In genomic region chr19:48329167-48329891, GRCh38 we compare ENCODE assay signal across 9 cellular contexts. TPM values are rescaled to one million over a fixed set of nuclear protein-coding genes. Genes with fewer than 3 reads are reported as not detected.
A peak's percentile ranks its signal among the peaks of the same experiment; 100 is the strongest.
DNase-seq lines count a peak whose midpoint lies in the region; ATAC-seq, FAIRE-seq and TF ChIP-seq lines count a peak whose summit lies in the region.
"Had no signal": no experiment of that assay in that cellular context is flagged by ENCODE, and none has a peak within 500 bp of the region (broad histone marks: within the 10 kb centered on the region; RNA-seq: fewer than 3 reads in every experiment).

No MANE protein-coding gene starts in this region.

- peak overlapping the region; percentile 93 for H3K27ac Mint-ChIP-seq in activated naive CD8-positive, alpha-beta T cell treated with anti-CD3 and anti-CD28 coated beads, Interleukin-2, amount 10 ng/mL, durations not matched to agents 7 days and 5 days

- peak overlapping the region; percentile 88 for H3K4me3 Mint-ChIP-seq in activated naive CD8-positive, alpha-beta T cell treated with anti-CD3 and anti-CD28 coated beads, Interleukin-2, amount 10 ng/mL, durations not matched to agents 7 days and 5 days

- no peaks in the 10 kb centered on the region for H3K79me2 ChIP-seq in OCI-LY3 (ENCODE audit: low read length)

- POLR2A ChIA-PET in activated naive CD8-positive, alpha-beta T cell treated with anti-CD3 and anti-CD28 coated beads, Interleukin-2, amount 10 ng/mL, durations not matched to agents 7 days and 5 days (lab: Charles Lee) = interaction anchor here (1.0 to 7.0 kb wide), 2 partner anchors 8 to 34 kb away, joined by 3 to 223 read pairs; partner anchors contain the start of genes EMP3, SYNGR4 and TMEM143

- H3K4me3 ChIP-seq in OCI-LY3 (ENCODE audit: low read length) (peak overlapping the region; percentile 85), kidney (ENCODE audit: low read length in 2 of 2) (peak overlapping the region; percentile 24 to 82), thymus (ENCODE audit: low read length) (no peak overlapping the region)

- H3K4me1 Mint-ChIP-seq in activated naive CD8-positive, alpha-beta T cell treated with anti-CD3 and anti-CD28 coated beads, Interleukin-2, amount 10 ng/mL, durations not matched to agents 7 days and 5 days = peaks cover 54% of the 10 kb centered on the region

- peak; percentile 68 for FAIRE-seq in GM12892 (lab: Jason Lieb, UNC)
- FAIRE-seq in kidney (lab: Jason Lieb, UNC) = no peak

- H3K27me3 ChIP-seq in OCI-LY3 (ENCODE audit: low read depth, low read length) (no peaks in the 10 kb centered on the region), thymus (ENCODE audit: control insufficient read depth, insufficient read depth) (no peaks in the 10 kb centered on the region)

- H3K36me3 Mint-ChIP-seq in activated naive CD8-positive, alpha-beta T cell treated with anti-CD3 and anti-CD28 coated beads, Interleukin-2, amount 10 ng/mL, durations not matched to agents 7 days and 5 days = peaks cover 48% of the 10 kb centered on the region

- H4K20me1 ChIP-seq in OCI-LY3 (ENCODE audit: insufficient read depth, low read length) = no peaks in the 10 kb centered on the region

- H3K4me2 ChIP-seq in OCI-LY3 (ENCODE audit: low read length) = peak overlapping the region; percentile 93

- intact Hi-C loops in kidney (cut with DNase I) = no loop called here

- H3K4me1 ChIP-seq in OCI-LY3 (ENCODE audit: low read length) (peaks cover 42% of the 10 kb centered on the region), kidney (ENCODE audit: control insufficient read depth in 1 of 2, insufficient read depth in 1 of 2, low read depth in 1 of 2, low read length in 2 of 2) (peaks cover 11 to 26% of the 10 kb centered on the region in 2 donors), thymus (ENCODE audit: control insufficient read depth, insufficient read depth, low read length) (peaks cover 32% of the 10 kb centered on the region)

- H3K36me3 ChIP-seq in OCI-LY3 (replicated peaks; ENCODE audit: low read depth, low read length) (peaks cover 3% of the 10 kb centered on the region), kidney (ENCODE audit: control insufficient read depth in 1 of 2, insufficient read depth in 2 of 2, low read length in 2 of 2) (no peaks in the 10 kb centered on the region), thymus (ENCODE audit: control insufficient read depth, insufficient read depth) (peaks cover 4% of the 10 kb centered on the region)

- peak overlapping the region; percentile 85 for H2AFZ ChIP-seq in OCI-LY3 (ENCODE audit: low read depth, low read length)

- peak overlapping the region; percentile 67 for H3K27ac ChIP-seq in OCI-LY3 (ENCODE audit: low read length)
- peak overlapping the region in 1 of 2 donors; percentile 96 for H3K27ac ChIP-seq in kidney (ENCODE audit: low read depth in 2 of 2, low read length in 2 of 2)
- peak overlapping the region; percentile 64 for H3K27ac ChIP-seq in thymus (ENCODE audit: low read depth)

- H3K9me3 Mint-ChIP-seq in activated naive CD8-positive, alpha-beta T cell treated with anti-CD3 and anti-CD28 coated beads, Interleukin-2, amount 10 ng/mL, durations not matched to agents 7 days and 5 days = peaks cover 1% of the 10 kb centered on the region

- H3K9ac ChIP-seq in OCI-LY3 (ENCODE audit: low read length) = peak overlapping the region; percentile 80
- peak overlapping the region in 1 of 2 donors; percentile 78 for H3K9ac ChIP-seq in kidney (ENCODE audit: low read length in 2 of 2)

- ATAC-seq in activated naive CD8-positive, alpha-beta T cell treated with anti-CD3 and anti-CD28 coated beads, Interleukin-2, amount 10 ng/mL, durations not matched to agents 7 days and 5 days (ENCODE audit: low read depth) = no peak

- TF ChIP-seq CTCF in OCI-LY3 (IDR thresholded peaks at IDR 0.05; ENCODE audit: low read depth, low read length) = no peak
- TF ChIP-seq CTCF in kidney (IDR thresholded peaks at IDR 0.05; ENCODE audit: borderline replicate concordance, extremely low read depth, insufficient read depth) = no peak

- no peak for DNase-seq in GM12892 (ENCODE audit: insufficient read length)
- no peak for DNase-seq in activated naive CD8-positive, alpha-beta T cell treated with anti-CD3 and anti-CD28 coated beads, Interleukin-2, amount 10 ng/mL, durations not matched to agents 7 days and 5 days
- no peak for DNase-seq in kidney
- no peak for DNase-seq in medulla oblongata (ENCODE audit: extremely low spot score)
- DNase-seq in SKM-1 treated with dmso at 0.1 percent for 144 hours (lab: John Stamatoyannopoulos, UW; ENCODE audit: unreplicated experiment) = no peak
- DNase-seq in NCI-H1105 treated with DMSO at 0.1 percent for 48 hours (lab: John Stamatoyannopoulos, UW) = no peak

- WGBS in thymus = 88% methylated on average over 15 of the region's 15 CpGs

- H3K9me3 ChIP-seq in OCI-LY3 (ENCODE audit: insufficient read depth, low read length) (no peaks in the 10 kb centered on the region), kidney (ENCODE audit: control insufficient read depth in 1 of 2, low read length in 2 of 2) (no peaks in the 10 kb centered on the region), thymus (ENCODE audit: control insufficient read depth) (no peaks in the 10 kb centered on the region)

- TF ChIP-seq POLR2A in GM12892 (IDR thresholded peaks at IDR 0.05; ENCODE audit: low read depth, low read length) = 0 out of 2 replicates have a peak, but pooled peaks have one; percentile 34

- no peaks in the 10 kb centered on the region for H3K27me3 Mint-ChIP-seq in activated naive CD8-positive, alpha-beta T cell treated with anti-CD3 and anti-CD28 coated beads, Interleukin-2, amount 10 ng/mL, durations not matched to agents 7 days and 5 days

RNA-seq across cellular contexts. Expression of gene EMP3, which starts 4.0 kb away (rescaled TPM):
- 63.2 TPM for polyA plus RNA-seq in GM12892 (2012; ENCODE audit: missing spikeins)
- 100 to 1,000 TPM; 285 to 303 TPM for total RNA-seq in activated naive CD8-positive, alpha-beta T cell treated with anti-CD3 and anti-CD28 coated beads, Interleukin-2, amount 10 ng/mL, durations not matched to agents 7 days and 5 days
- total RNA-seq in kidney = 78.6 TPM
- polyA plus RNA-seq in kidney (ENCODE audit: insufficient read depth, low read depth, low replicate concordance) (75.9 TPM), thymus (94.3 TPM)

RNA-seq across cellular contexts. Expression of gene TMEM143, which starts 34.4 kb away (rescaled TPM):
- polyA plus RNA-seq in GM12892 (2012; ENCODE audit: missing spikeins) = 7.5 TPM
- 10 to 100 TPM; 24.8 to 26.1 TPM for total RNA-seq in activated naive CD8-positive, alpha-beta T cell treated with anti-CD3 and anti-CD28 coated beads, Interleukin-2, amount 10 ng/mL, durations not matched to agents 7 days and 5 days
- total RNA-seq in kidney = 9.2 TPM
- polyA plus RNA-seq in kidney (ENCODE audit: insufficient read depth, low read depth, low replicate concordance) = 15.7 TPM
- polyA plus RNA-seq in thymus = 10.3 TPM

RNA-seq across cellular contexts. Expression of gene SYNGR4, which starts 34.8 kb away (rescaled TPM):
- polyA plus RNA-seq in GM12892 (2012; ENCODE audit: missing spikeins) = not detected
- under 1 TPM in 1 of 2 experiments, not detected in 1; 0.30 TPM for total RNA-seq in activated naive CD8-positive, alpha-beta T cell treated with anti-CD3 and anti-CD28 coated beads, Interleukin-2, amount 10 ng/mL, durations not matched to agents 7 days and 5 days
- total RNA-seq in kidney = not detected
- polyA plus RNA-seq in kidney (ENCODE audit: insufficient read depth, low read depth, low replicate concordance) = not detected
- polyA plus RNA-seq in thymus = 0.11 TPM
- total RNA-seq: T-helper 1 cell treated with Interleukin-12 subunit alpha and Interleukin-12 subunit beta and Interleukin-4 antibody, amounts not matched to agents 30 ng/mL and 1 ng/mL, for 36 hours had no signal

RNA-seq across cellular contexts. Expression of gene ZNF114, which starts 59.4 kb away (rescaled TPM):
- 0.23 TPM for polyA plus RNA-seq in GM12892 (2012; ENCODE audit: missing spikeins)
- total RNA-seq in activated naive CD8-positive, alpha-beta T cell treated with anti-CD3 and anti-CD28 coated beads, Interleukin-2, amount 10 ng/mL, durations not matched to agents 7 days and 5 days = under 1 TPM in 1 of 2 experiments, not detected in 1; 0.39 TPM
- 1.2 TPM for total RNA-seq in kidney
- polyA plus RNA-seq in kidney (ENCODE audit: insufficient read depth, low read depth, low replicate concordance) (0.17 TPM), thymus (0.57 TPM)
- total RNA-seq: T-helper 1 cell treated with Interleukin-12 subunit alpha and Interleukin-12 subunit beta and Interleukin-4 antibody, amounts not matched to agents 30 ng/mL and 1 ng/mL, for 36 hours had no signal
